Comparison of ENCODE assay signal across 13 cellular contexts in genomic region chr14:60204843-60205774, GRCh38. TPM values are rescaled to one million over a fixed set of nuclear protein-coding genes. Genes with fewer than 3 reads are reported as not detected.
A peak's percentile ranks its signal among the peaks of the same experiment; 100 is the strongest.
DNase-seq lines count a peak whose midpoint lies in the region; ATAC-seq and TF ChIP-seq lines count a peak whose summit lies in the region.
"Had no signal": no experiment of that assay in that cellular context is flagged by ENCODE, and none has a peak within 500 bp of the region (broad histone marks: within the 10 kb centered on the region; RNA-seq: fewer than 3 reads in every experiment).

No MANE protein-coding gene starts in this region.

- TF ChIP-seq CTCF in GM12865 (IDR thresholded peaks at IDR 0.05; ENCODE audit: insufficient read depth, low read depth, low read length, missing control alignments) (no peak), MCF 10A (IDR thresholded peaks at IDR 0.05; ENCODE audit: unreplicated experiment) (no peak), ascending aorta (IDR thresholded peaks at IDR 0.05) (no peak)

- intact Hi-C loops in MCF 10A (cut with micrococcal nuclease): no loop called here
- intact Hi-C loops in ascending aorta (cut with DNase I): no loop called here

- no peaks in the 10 kb centered on the region for H3K4me1 ChIP-seq in ascending aorta

- TF ChIP-seq POLR2A in GM19193 (IDR thresholded peaks at IDR 0.05; ENCODE audit: extremely low read depth, insufficient read depth, insufficient read length): peak; percentile 37

- H3K9me3 ChIP-seq in ascending aorta: no peaks in the 10 kb centered on the region

- H3K36me3 ChIP-seq in ascending aorta: no peaks in the 10 kb centered on the region

- H3K27ac Mint-ChIP-seq in MCF 10A (ENCODE audit: low read depth, unreplicated experiment): no peak overlapping the region

- POLR2A ChIA-PET in MCF 10A (lab: Yijun Ruan, JAX): interaction anchor here (0.6 kb wide), 1 partner anchor 995 kb away, joined by 3 read pairs; no protein-coding TSS in a partner anchor

- ATAC-seq in HG02870 (IDR thresholded peaks at IDR 0.05; ENCODE audit: unreplicated experiment): peak; percentile 51

- BruUV-seq in MCF 10A (replicated peaks; lab: Mats Ljungman, UMichigan): no TSS peak

- DNase-seq in GM12865 (ENCODE audit: low read depth): peak; percentile 81
- DNase-seq in NAMALWA (ENCODE audit: low spot score): peak; percentile 46
- DNase-seq in stimulated activated CD4-positive, alpha-beta T cell treated with anti-CD3 and anti-CD28 coated beads, Interleukin-15, amount 100 ng/mL, for 24 hours: no peak
- no peak for DNase-seq in MCF 10A (ENCODE audit: unreplicated experiment)
- no peak for DNase-seq in ascending aorta (ENCODE audit: low spot score in 2 of 2)
- DNase-seq in activated CD8-positive, alpha-beta memory T cell treated with anti-CD3 and anti-CD28 coated beads, Interleukin-2, amount 50 U/mL, for 4 hours: no peak
- DNase-seq: activated CD4-positive, alpha-beta T cell treated with anti-CD3 and anti-CD28 coated beads for 48 hours; CD4-positive, alpha-beta memory T cell; head of caudate nucleus; NCI-H524; occipital lobe had no signal

- CTCF ChIA-PET in MCF 10A (lab: Yijun Ruan, JAX): interaction anchor here (0.6 kb wide), 1 partner anchor 1942 kb away, joined by 4 read pairs; no protein-coding TSS in a partner anchor

- no peaks in the 10 kb centered on the region for H3K27me3 Mint-ChIP-seq in MCF 10A (ENCODE audit: insufficient read depth, unreplicated experiment)

- H3K9me3 Mint-ChIP-seq in MCF 10A (ENCODE audit: unreplicated experiment): peaks cover under 1% of the 10 kb centered on the region

- no peak overlapping the region for H3K27ac ChIP-seq in ascending aorta

- no peaks in the 10 kb centered on the region for H3K36me3 Mint-ChIP-seq in MCF 10A (ENCODE audit: insufficient read depth, unreplicated experiment)
- H3K36me3 Mint-ChIP-seq: CD4-positive, alpha-beta memory T cell had no signal

- H3K4me3 Mint-ChIP-seq in MCF 10A (ENCODE audit: unreplicated experiment): no peak overlapping the region
- H3K4me3 Mint-ChIP-seq: CD4-positive, alpha-beta memory T cell had no signal

- H3K27me3 ChIP-seq in ascending aorta: no peaks in the 10 kb centered on the region

- H3K4me3 ChIP-seq in GM12865 (ENCODE audit: low read depth, low read length) (peak overlapping the region; percentile 34), ascending aorta (no peak overlapping the region)

- H3K4me1 Mint-ChIP-seq in MCF 10A (ENCODE audit: insufficient read depth, unreplicated experiment): no peaks in the 10 kb centered on the region
- H3K4me1 Mint-ChIP-seq: CD4-positive, alpha-beta memory T cell had no signal

RNA-seq across cellular contexts. Expression of gene DHRS7, which starts 39.9 kb away (rescaled TPM):
- 71.4 and 96.4 TPM in 2 replicates for total RNA-seq in MCF 10A (2022)
- total RNA-seq in ascending aorta: 34.8 TPM

RNA-seq across cellular contexts. Expression of gene PPM1A, which starts 43.9 kb away (rescaled TPM):
- total RNA-seq in MCF 10A (2022) (47.2 and 50.4 TPM in 2 replicates), ascending aorta (25.0 TPM)

Comparison
In these comparisons a context has a peak if more than half of its experiments do, and no peak if none do; other contexts are left out.
1. DNase-seq: peak in GM12865 (single experiment) and NAMALWA (single experiment); none in stimulated activated CD4-positive, alpha-beta T cell treated with anti-CD3 and anti-CD28 coated beads, Interleukin-15, amount 100 ng/mL, for 24 hours (single experiment), MCF 10A (single experiment), ascending aorta (0 of 2) and activated CD8-positive, alpha-beta memory T cell treated with anti-CD3 and anti-CD28 coated beads, Interleukin-2, amount 50 U/mL, for 4 hours (single experiment).